Comparison of ENCODE assay signal across 1 cellular context in the genomic region with DNA sequence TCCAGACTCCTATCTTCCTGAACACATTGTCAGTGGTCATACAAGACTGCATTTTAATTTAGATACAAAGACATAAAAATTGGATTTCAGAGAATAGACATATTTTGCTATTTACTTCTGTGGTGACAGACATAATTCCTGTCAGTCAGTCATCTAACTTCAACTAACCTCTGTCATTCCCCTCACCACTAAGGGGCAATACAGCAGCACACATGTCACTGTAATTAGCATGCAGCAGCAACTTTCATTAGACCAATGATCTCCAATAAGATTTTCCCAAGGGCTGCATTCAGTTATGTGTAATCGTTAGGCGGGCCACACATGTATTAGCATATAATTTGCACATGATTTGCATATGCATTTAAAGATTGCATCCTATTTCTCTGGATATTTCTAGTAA.
TF ChIP-seq lines count a peak whose summit lies in the region.

No MANE protein-coding gene starts in this region.

TF ChIP-seq in HCT116, 20 proteins besides CTCF, POLR2A, EP300 and RAD21 (continued from another document):
- TF ChIP-seq, protein P1, sequence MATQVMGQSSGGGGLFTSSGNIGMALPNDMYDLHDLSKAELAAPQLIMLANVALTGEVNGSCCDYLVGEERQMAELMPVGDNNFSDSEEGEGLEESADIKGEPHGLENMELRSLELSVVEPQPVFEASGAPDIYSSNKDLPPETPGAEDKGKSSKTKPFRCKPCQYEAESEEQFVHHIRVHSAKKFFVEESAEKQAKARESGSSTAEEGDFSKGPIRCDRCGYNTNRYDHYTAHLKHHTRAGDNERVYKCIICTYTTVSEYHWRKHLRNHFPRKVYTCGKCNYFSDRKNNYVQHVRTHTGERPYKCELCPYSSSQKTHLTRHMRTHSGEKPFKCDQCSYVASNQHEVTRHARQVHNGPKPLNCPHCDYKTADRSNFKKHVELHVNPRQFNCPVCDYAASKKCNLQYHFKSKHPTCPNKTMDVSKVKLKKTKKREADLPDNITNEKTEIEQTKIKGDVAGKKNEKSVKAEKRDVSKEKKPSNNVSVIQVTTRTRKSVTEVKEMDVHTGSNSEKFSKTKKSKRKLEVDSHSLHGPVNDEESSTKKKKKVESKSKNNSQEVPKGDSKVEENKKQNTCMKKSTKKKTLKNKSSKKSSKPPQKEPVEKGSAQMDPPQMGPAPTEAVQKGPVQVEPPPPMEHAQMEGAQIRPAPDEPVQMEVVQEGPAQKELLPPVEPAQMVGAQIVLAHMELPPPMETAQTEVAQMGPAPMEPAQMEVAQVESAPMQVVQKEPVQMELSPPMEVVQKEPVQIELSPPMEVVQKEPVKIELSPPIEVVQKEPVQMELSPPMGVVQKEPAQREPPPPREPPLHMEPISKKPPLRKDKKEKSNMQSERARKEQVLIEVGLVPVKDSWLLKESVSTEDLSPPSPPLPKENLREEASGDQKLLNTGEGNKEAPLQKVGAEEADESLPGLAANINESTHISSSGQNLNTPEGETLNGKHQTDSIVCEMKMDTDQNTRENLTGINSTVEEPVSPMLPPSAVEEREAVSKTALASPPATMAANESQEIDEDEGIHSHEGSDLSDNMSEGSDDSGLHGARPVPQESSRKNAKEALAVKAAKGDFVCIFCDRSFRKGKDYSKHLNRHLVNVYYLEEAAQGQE (IDR thresholded peaks at IDR 0.05; ENCODE audit: low read depth): no peak
- TF ChIP-seq JUND (IDR thresholded peaks at IDR 0.05) (no peak), ELF1 (IDR thresholded peaks at IDR 0.05; ENCODE audit: borderline replicate concordance, low read depth) (no peak), SIN3A (IDR thresholded peaks at IDR 0.05; ENCODE audit: low read depth) (no peak), FOSL1 (IDR thresholded peaks at IDR 0.05; ENCODE audit: low read depth) (no peak), SP1 (IDR thresholded peaks at IDR 0.05; ENCODE audit: low read depth) (no peak), EGR1 (IDR thresholded peaks at IDR 0.05; ENCODE audit: low read depth) (no peak), POLR2AphosphoS5 (IDR thresholded peaks at IDR 0.05; ENCODE audit: low read depth, low read length) (no peak), EZH2phosphoT487 (IDR thresholded peaks at IDR 0.05; ENCODE audit: borderline replicate concordance) (no peak), ZNF274 (IDR thresholded peaks at IDR 0.05; ENCODE audit: low read depth, low read length) (no peak), YY1 (IDR thresholded peaks at IDR 0.05; ENCODE audit: extremely low read depth, insufficient replicate concordance, low read depth, low read length) (no peak)
- TF ChIP-seq, protein P2, sequence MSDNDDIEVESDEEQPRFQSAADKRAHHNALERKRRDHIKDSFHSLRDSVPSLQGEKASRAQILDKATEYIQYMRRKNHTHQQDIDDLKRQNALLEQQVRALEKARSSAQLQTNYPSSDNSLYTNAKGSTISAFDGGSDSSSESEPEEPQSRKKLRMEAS (IDR thresholded peaks at IDR 0.05): no peak
